In genomic region chr3:174355505-174355904, GRCh38 we compare ENCODE assay signal across 8 cellular contexts.
DNase-seq lines count a peak whose midpoint lies in the region; ATAC-seq lines count a peak whose summit lies in the region.

No MANE protein-coding gene starts in this region.

- ATAC-seq in GM19351 (IDR thresholded peaks at IDR 0.05; ENCODE audit: unreplicated experiment): peak; percentile 77
- no peak for ATAC-seq in esophagus mucosa
- no peak for ATAC-seq in GM19397 (IDR thresholded peaks at IDR 0.05; ENCODE audit: unreplicated experiment)

- DNase-seq in A172 (ENCODE audit: low spot score): peak; percentile 51
- peak; percentile 38 for DNase-seq in NCI-H446 treated with DMSO at 0.1 percent for 48 hours (lab: John Stamatoyannopoulos, UW)
- DNase-seq in fibroblast of peridontal ligament (ENCODE audit: extremely low read depth): peak; percentile 51
- no peak for DNase-seq in OCI-M2 (lab: John Stamatoyannopoulos, UW; ENCODE audit: unreplicated experiment)
- DNase-seq in ureter (ENCODE audit: low spot score): no peak

Comparison
In these comparisons a context has a peak if more than half of its experiments do, and no peak if none do; other contexts are left out.
1. DNase-seq: peak in A172 (single experiment), NCI-H446 treated with DMSO at 0.1 percent for 48 hours (single experiment) and fibroblast of peridontal ligament (single experiment); none in OCI-M2 (single experiment) and ureter (single experiment).